ENCODE assay signal across 1 cellular context in genomic region chr2:47017541-47017940, GRCh38.
TF ChIP-seq lines count a peak whose summit lies in the region.

No MANE protein-coding gene starts in this region.

TF ChIP-seq in IMR-90, 13 proteins besides CTCF, POLR2A, EP300 and RAD21 (continued from another document):
- TF ChIP-seq USF2 (IDR thresholded peaks at IDR 0.05; ENCODE audit: low read depth, low read length) (no peak), MAFK (IDR thresholded peaks at IDR 0.05; ENCODE audit: low read depth, low read length) (no peak)
